Comparison of ENCODE assay signal across 10 cellular contexts in genomic region chr6:2737885-2738284, GRCh38.
"Had no signal": no experiment of that assay in that cellular context is flagged by ENCODE, and none has a peak within 500 bp of the region (broad histone marks: within the 10 kb centered on the region; RNA-seq: fewer than 3 reads in every experiment).

No MANE protein-coding gene starts in this region.

- H3K27me3 ChIP-seq: gastroesophageal sphincter, hepatocyte, pancreas, sigmoid colon, suprapubic skin, tibial artery, upper lobe of right lung had no signal

- H3K4me2 ChIP-seq: hepatocyte had no signal

- H2AFZ ChIP-seq: hepatocyte had no signal

- DNase-seq: activated gamma-delta T cell, left cardiac atrium, sigmoid colon, upper lobe of right lung had no signal

- H3K4me1 ChIP-seq: prostate gland had no signal

- H3K36me3 ChIP-seq: gastroesophageal sphincter, pancreas, prostate gland, sigmoid colon, suprapubic skin, tibial artery, upper lobe of right lung had no signal

- H3K9me3 ChIP-seq: gastroesophageal sphincter, pancreas, prostate gland, sigmoid colon, suprapubic skin, tibial artery, upper lobe of right lung had no signal

- H3K79me2 ChIP-seq: hepatocyte had no signal

- H3K27ac ChIP-seq: gastroesophageal sphincter, hepatocyte, pancreas, prostate gland, sigmoid colon, suprapubic skin, tibial artery, upper lobe of right lung had no signal

- H3K4me3 ChIP-seq: gastroesophageal sphincter, hepatocyte, pancreas, prostate gland, sigmoid colon, suprapubic skin, tibial artery, upper lobe of right lung had no signal
